Comparison of ENCODE assay signal across 18 cellular contexts in genomic region chr2:76212305-76212985, GRCh38.
A peak's percentile ranks its signal among the peaks of the same experiment; 100 is the strongest.
DNase-seq lines count a peak whose midpoint lies in the region; ATAC-seq and TF ChIP-seq lines count a peak whose summit lies in the region.
"Had no signal": no experiment of that assay in that cellular context is flagged by ENCODE, and none has a peak within 500 bp of the region (broad histone marks: within the 10 kb centered on the region; RNA-seq: fewer than 3 reads in every experiment).

No MANE protein-coding gene starts in this region.

- no peak overlapping the region for H3K9ac ChIP-seq in IMR-90 (ENCODE audit: low read depth, low read length)
- H3K9ac ChIP-seq: BLaER1, SK-N-SH had no signal

- TF ChIP-seq CTCF in IMR-90 (conservative IDR thresholded peaks at IDR 0.05; ENCODE audit: low read depth, low read length): no peak

- H3K9me1 ChIP-seq in IMR-90 (ENCODE audit: insufficient read depth, low read length): no peaks in the 10 kb centered on the region

- DNase-seq in IMR-90 (no peak), globus pallidus (ENCODE audit: low spot score) (no peak)
- no peak for DNase-seq in NK-92 treated with Interleukin-12 subunit alpha and Interleukin-12 subunit beta, amount 100 ng/mL, for 24 hours (lab: John Stamatoyannopoulos, UW)
- DNase-seq: CD4-positive, alpha-beta memory T cell; DMS53; EL; NCI-H1417; NCI-H187 treated with DMSO at 0.1 percent for 48 hours; NCI-H2227 treated with DMSO at 0.1 percent for 48 hours; NCI-H510A treated with DMSO at 0.1 percent for 48 hours; SHP77; SK-N-SH had no signal

- no peaks in the 10 kb centered on the region for H3K4me1 ChIP-seq in IMR-90 (ENCODE audit: control insufficient read depth, insufficient read depth, low read length)
- H3K4me1 ChIP-seq in neuron (ENCODE audit: insufficient read depth, low read length): peaks cover 12% of the 10 kb centered on the region

- no peaks in the 10 kb centered on the region for H3K79me1 ChIP-seq in IMR-90 (ENCODE audit: low read depth in 1 of 2, low read length in 2 of 2)

- no peaks in the 10 kb centered on the region for H3K36me3 ChIP-seq in IMR-90 (ENCODE audit: control insufficient read depth, insufficient read depth, low read length)
- H3K36me3 ChIP-seq in neuron (ENCODE audit: insufficient read depth, low read length): no peaks in the 10 kb centered on the region
- H3K36me3 ChIP-seq: BLaER1 had no signal

- no peak overlapping the region for H3K27ac ChIP-seq in IMR-90 (ENCODE audit: insufficient read depth, low read length)
- peak overlapping the region; percentile 1 for H3K27ac ChIP-seq in angular gyrus (ENCODE audit: low read depth, low read length)
- H3K27ac ChIP-seq: BLaER1 had no signal

- no TSS peak for BruUV-seq in IMR-90 (replicated peaks; lab: Mats Ljungman, UMichigan)

- intact Hi-C loops in IMR-90 (cut with micrococcal nuclease): no loop called here

- no peak for TF ChIP-seq POLR2A in IMR-90 (IDR thresholded peaks at IDR 0.05; ENCODE audit: low read depth, low read length)

- H2BK20ac ChIP-seq in IMR-90 (ENCODE audit: low read depth, low read length): no peak overlapping the region

- no peak overlapping the region for H3K4me3 ChIP-seq in IMR-90 (ENCODE audit: insufficient read depth, low read depth, low read length)
- H3K4me3 ChIP-seq in neuron (ENCODE audit: low read length): no peak overlapping the region
- H3K4me3 ChIP-seq: BLaER1 had no signal

- no peak overlapping the region for H2BK120ac ChIP-seq in IMR-90 (ENCODE audit: low read depth, low read length)

- H2AK9ac ChIP-seq in IMR-90 (replicated peaks; ENCODE audit: low read depth, low read length, poor library complexity): no peak overlapping the region

- no peak overlapping the region for H2AFZ ChIP-seq in IMR-90 (replicated peaks; ENCODE audit: low read length, poor library complexity)
- H2AFZ ChIP-seq in neuron (ENCODE audit: low read depth, low read length): peak overlapping the region; percentile 75

- no peak overlapping the region for H4K5ac ChIP-seq in IMR-90 (ENCODE audit: low read depth, low read length)

- peak; percentile 72 for ATAC-seq in GM18868 (IDR thresholded peaks at IDR 0.05; ENCODE audit: unreplicated experiment)
- ATAC-seq in IMR-90 (ENCODE audit: low read depth): no peak
- no peak for ATAC-seq in HG02588 (IDR thresholded peaks at IDR 0.05; ENCODE audit: unreplicated experiment)
- no peak for ATAC-seq in HG03378 (IDR thresholded peaks at IDR 0.05; ENCODE audit: unreplicated experiment)

- in situ Hi-C loops in IMR-90 (cut with MboI; ENCODE audit: low sequenced_read_pairs): no loop called here

- POLR2A ChIA-PET in IMR-90 (lab: Charles Lee; ENCODE audit: unreplicated experiment): no interaction called here

- no peak for TF ChIP-seq RAD21 in IMR-90 (IDR thresholded peaks at IDR 0.05; ENCODE audit: low read length)

- no peaks in the 10 kb centered on the region for H3K9me3 ChIP-seq in IMR-90 (ENCODE audit: control insufficient read depth, insufficient read depth, low read length)
- no peaks in the 10 kb centered on the region for H3K9me3 ChIP-seq in neuron (ENCODE audit: low read length)
- H3K9me3 ChIP-seq: BLaER1, SK-N-SH had no signal

- no peak overlapping the region for H3K14ac ChIP-seq in IMR-90 (replicated peaks; ENCODE audit: low read depth, low read length)

- no peak overlapping the region for H2BK5ac ChIP-seq in IMR-90 (ENCODE audit: low read depth, low read length, poor library complexity, severe bottlenecking)

- no peak overlapping the region for H3K56ac ChIP-seq in IMR-90 (ENCODE audit: extremely low read depth, insufficient read depth, low read length)

- H3K4me2 ChIP-seq in IMR-90 (ENCODE audit: low read depth, low read length): no peak overlapping the region
- H3K4me2 ChIP-seq: BLaER1, SK-N-SH had no signal

- no peaks in the 10 kb centered on the region for H4K20me1 ChIP-seq in IMR-90 (ENCODE audit: insufficient read depth, low read length)
- H4K20me1 ChIP-seq: BLaER1 had no signal

- dilution Hi-C loops in IMR-90 (cut with HindIII; ENCODE audit: low sequenced_read_pairs, unreplicated experiment): no loop called here

- H3K18ac ChIP-seq in IMR-90 (ENCODE audit: low read depth, low read length): no peak overlapping the region

- no peak overlapping the region for H3K4ac ChIP-seq in IMR-90 (ENCODE audit: low read depth, low read length)

- no peak overlapping the region for H2AK5ac ChIP-seq in IMR-90 (ENCODE audit: low read depth, low read length)

- H3K27me3 ChIP-seq in IMR-90 (ENCODE audit: control insufficient read depth, insufficient read depth, low read length) (no peaks in the 10 kb centered on the region), neuron (ENCODE audit: insufficient read depth, low read length) (no peaks in the 10 kb centered on the region)
- H3K27me3 ChIP-seq: BLaER1 had no signal

- H3K23ac ChIP-seq in IMR-90 (ENCODE audit: low read depth, low read length): no peak overlapping the region

- H4K8ac ChIP-seq in IMR-90 (ENCODE audit: low read depth in 2 of 2, low read length in 2 of 2): no peak overlapping the region

- no peak overlapping the region for H4K91ac ChIP-seq in IMR-90 (ENCODE audit: insufficient read depth, low read depth, low read length)

- CTCF ChIA-PET in IMR-90 (lab: Yijun Ruan, JAX): interaction anchor here (0.9 kb wide), 1 partner anchor 15 kb away, joined by 4 read pairs; no protein-coding TSS in a partner anchor

- no peak overlapping the region for H2BK15ac ChIP-seq in IMR-90 (ENCODE audit: low read depth, low read length)

- WGBS in IMR-90 (ENCODE audit: extremely low coverage in 2 of 2, insufficient read length in 1 of 2), 2 experiments: no CpG with 5 or more reads among the region's 4 CpGs

TF ChIP-seq in IMR-90, 13 proteins besides CTCF, POLR2A, EP300 and RAD21:
- no peak for TF ChIP-seq MXI1 (IDR thresholded peaks at IDR 0.05; ENCODE audit: borderline replicate concordance, low read depth, low read length)
- TF ChIP-seq CEBPB (IDR thresholded peaks at IDR 0.05; ENCODE audit: low read depth, low read length): peak; percentile 56
